In genomic region chr6:6287415-6287814, GRCh38 we compare ENCODE assay signal across 14 cellular contexts. TPM values are rescaled to one million over a fixed set of nuclear protein-coding genes. Genes with fewer than 3 reads are reported as not detected.
"Had no signal": no experiment of that assay in that cellular context is flagged by ENCODE, and none has a peak within 500 bp of the region (broad histone marks: within the 10 kb centered on the region; RNA-seq: fewer than 3 reads in every experiment).

No MANE protein-coding gene starts in this region.

- DNase-seq: activated CD4-positive, alpha-beta T cell treated with anti-CD3 and anti-CD28 coated beads for 36 hours; activated CD4-positive, alpha-beta T cell treated with anti-CD3 and anti-CD28 coated beads, Interleukin-2, amount 50 U/mL, for 48 hours; activated naive CD8-positive, alpha-beta T cell treated with anti-CD3 and anti-CD28 coated beads for 36 hours; amniotic stem cell; body of pancreas; dorsolateral prefrontal cortex; lower lobe of right lung; sigmoid colon; stimulated activated CD4-positive, alpha-beta T cell treated with anti-CD3 and anti-CD28 coated beads, Interleukin-4, amount 100 ng/mL, for 24 hours; thyroid gland had no signal

- H3K36me3 Mint-ChIP-seq: activated naive CD8-positive, alpha-beta T cell treated with anti-CD3 and anti-CD28 coated beads for 36 hours; natural killer cell treated with Interleukin-12 subunit alpha and Interleukin-12 subunit beta and Interleukin-15 and Interleukin-18, amount 100 ng/mL, for 72 hours; stimulated activated effector memory CD8-positive, alpha-beta T cell treated with anti-CD3 and anti-CD28 coated beads, Interleukin-12 subunit alpha, Interleukin-12 subunit beta, amount 100 ng/mL, for 72 hours had no signal

- H3K4me1 ChIP-seq: body of pancreas, lower lobe of right lung, sigmoid colon had no signal

- H3K9me3 ChIP-seq: body of pancreas, lower lobe of right lung, sigmoid colon, thyroid gland had no signal

- ATAC-seq: activated CD4-positive, alpha-beta T cell treated with anti-CD3 and anti-CD28 coated beads for 36 hours; body of pancreas; lower lobe of right lung; natural killer cell treated with Interleukin-12 subunit alpha and Interleukin-12 subunit beta and Interleukin-15 and Interleukin-18, amount 100 ng/mL, for 72 hours had no signal

- H3K9me3 Mint-ChIP-seq: activated naive CD8-positive, alpha-beta T cell treated with anti-CD3 and anti-CD28 coated beads for 36 hours; natural killer cell treated with Interleukin-12 subunit alpha and Interleukin-12 subunit beta and Interleukin-15 and Interleukin-18, amount 100 ng/mL, for 72 hours; stimulated activated effector memory CD8-positive, alpha-beta T cell treated with anti-CD3 and anti-CD28 coated beads, Interleukin-12 subunit alpha, Interleukin-12 subunit beta, amount 100 ng/mL, for 72 hours had no signal

- H3K4me3 ChIP-seq: body of pancreas, dorsolateral prefrontal cortex, hepatocyte, lower lobe of right lung, sigmoid colon, thyroid gland had no signal

- H3K36me3 ChIP-seq: lower lobe of right lung, sigmoid colon, thyroid gland had no signal

- H3K27ac Mint-ChIP-seq: activated CD4-positive, alpha-beta T cell treated with anti-CD3 and anti-CD28 coated beads for 36 hours; activated naive CD8-positive, alpha-beta T cell treated with anti-CD3 and anti-CD28 coated beads for 36 hours; natural killer cell treated with Interleukin-12 subunit alpha and Interleukin-12 subunit beta and Interleukin-15 and Interleukin-18, amount 100 ng/mL, for 72 hours; stimulated activated effector memory CD8-positive, alpha-beta T cell treated with anti-CD3 and anti-CD28 coated beads, Interleukin-12 subunit alpha, Interleukin-12 subunit beta, amount 100 ng/mL, for 72 hours had no signal

- H3K4me1 Mint-ChIP-seq: activated CD4-positive, alpha-beta T cell treated with anti-CD3 and anti-CD28 coated beads for 36 hours; activated naive CD8-positive, alpha-beta T cell treated with anti-CD3 and anti-CD28 coated beads for 36 hours; stimulated activated effector memory CD8-positive, alpha-beta T cell treated with anti-CD3 and anti-CD28 coated beads, Interleukin-12 subunit alpha, Interleukin-12 subunit beta, amount 100 ng/mL, for 72 hours had no signal

- H3K27me3 ChIP-seq: body of pancreas, hepatocyte, thyroid gland had no signal

- H3K4me3 Mint-ChIP-seq: activated CD4-positive, alpha-beta T cell treated with anti-CD3 and anti-CD28 coated beads for 36 hours; activated naive CD8-positive, alpha-beta T cell treated with anti-CD3 and anti-CD28 coated beads for 36 hours; natural killer cell treated with Interleukin-12 subunit alpha and Interleukin-12 subunit beta and Interleukin-15 and Interleukin-18, amount 100 ng/mL, for 72 hours; stimulated activated effector memory CD8-positive, alpha-beta T cell treated with anti-CD3 and anti-CD28 coated beads, Interleukin-12 subunit alpha, Interleukin-12 subunit beta, amount 100 ng/mL, for 72 hours had no signal

- H3K27ac ChIP-seq: body of pancreas, dorsolateral prefrontal cortex, hepatocyte, lower lobe of right lung, sigmoid colon, thyroid gland had no signal

RNA-seq across cellular contexts. Expression of gene F13A1, which starts 33.0 kb away (rescaled TPM):
- total RNA-seq: activated CD4-positive, alpha-beta T cell treated with anti-CD3 and anti-CD28 coated beads for 36 hours; activated naive CD8-positive, alpha-beta T cell treated with anti-CD3 and anti-CD28 coated beads for 36 hours; fibroblast of villous mesenchyme; natural killer cell treated with Interleukin-12 subunit alpha and Interleukin-12 subunit beta and Interleukin-15 and Interleukin-18, amount 100 ng/mL, for 72 hours had no signal
